In the genomic region with DNA sequence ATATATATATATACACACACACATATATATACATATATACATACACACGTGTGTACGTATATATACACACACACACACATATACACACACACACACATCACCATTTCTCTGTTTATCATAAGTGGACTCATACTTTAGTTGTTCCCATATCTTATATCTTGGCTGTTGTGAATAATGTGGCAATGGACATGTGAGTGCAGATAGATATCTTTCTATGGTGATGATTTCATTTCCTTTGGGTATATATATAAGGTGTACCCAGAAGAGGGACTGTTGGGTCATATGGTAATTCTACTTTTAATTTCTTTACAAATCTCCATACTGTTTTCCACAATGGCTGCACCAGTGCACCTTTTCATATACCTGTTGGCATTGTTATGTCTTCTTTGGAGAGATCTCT, we compare ENCODE assay signal across 38 cellular contexts.
"Had no signal": no experiment of that assay in that cellular context is flagged by ENCODE, and none has a peak within 500 bp of the region (broad histone marks: within the 10 kb centered on the region; RNA-seq: fewer than 3 reads in every experiment).

No MANE protein-coding gene starts in this region.

- H3K27ac ChIP-seq: adrenal gland, body of pancreas, brain microvascular endothelial cell, breast epithelium, cardiac muscle cell, WERI-Rb-1 had no signal

- FAIRE-seq: astrocyte, TTC549 had no signal

- ATAC-seq: activated CD4-positive, CD25-positive, alpha-beta regulatory T cell treated with anti-CD3 and anti-CD28 coated beads, Interleukin-2, amount 50 U/mL, for 24 hours; activated CD8-positive, alpha-beta T cell treated with anti-CD3 and anti-CD28 coated beads for 36 hours; activated naive CD4-positive, alpha-beta T cell treated with anti-CD3 and anti-CD28 coated beads, Interleukin-2, amount 50 U/mL, for 72 hours; activated T-cell treated with anti-CD3 and anti-CD28 coated beads, Interleukin-2, amount 50 U/mL, for 4 hours; activated T-cell treated with anti-CD3 and anti-CD28 coated beads, Interleukin-2, amount 50 U/mL, for 72 hours; activated T-helper 17 cell treated with anti-CD3 and anti-CD28 coated beads, Interleukin-2, amount 50 U/mL, for 72 hours; body of pancreas; WTC11 had no signal

- H3K4me3 ChIP-seq: adrenal gland, body of pancreas, breast epithelium, cardiac muscle cell had no signal

- DNase-seq: activated CD4-positive, alpha-beta memory T cell treated with anti-CD3 and anti-CD28 coated beads for 36 hours; activated CD4-positive, alpha-beta T cell treated with anti-CD3 and anti-CD28 coated beads for 4 hours; activated CD4-positive, alpha-beta T cell treated with anti-CD3 and anti-CD28 coated beads, Interleukin-2, amount 10 ng/mL, durations not matched to agents 24 days and 14 days; activated CD4-positive, alpha-beta T cell treated with anti-CD3 and anti-CD28 coated beads, Interleukin-2, amount 50 U/mL, for 1 hour; activated CD4-positive, alpha-beta T cell treated with anti-CD3 and anti-CD28 coated beads, Interleukin-2, amount 50 U/mL, for 4 hours; activated CD4-positive, CD25-positive, alpha-beta regulatory T cell; activated CD8-positive, alpha-beta memory T cell treated with anti-CD3 and anti-CD28 coated beads, Interleukin-2, amount 50 U/mL, for 4 hours; activated CD8-positive, alpha-beta T cell treated with anti-CD3 and anti-CD28 coated beads for 36 hours; activated effector memory CD4-positive, alpha-beta T cell treated with anti-CD3 and anti-CD28 coated beads, Interleukin-2, amount 50 U/mL, for 16 hours; activated gamma-delta T cell treated with Interleukin-2 at 50 U/mL for 16 hours; activated naive CD4-positive, alpha-beta T cell; activated naive CD4-positive, alpha-beta T cell treated with anti-CD3 and anti-CD28 coated beads for 36 hours; activated naive CD4-positive, alpha-beta T cell treated with anti-CD3 and anti-CD28 coated beads, Interleukin-2, amount 50 U/mL, for 16 hours; activated naive CD8-positive, alpha-beta T cell treated with anti-CD3 and anti-CD28 coated beads for 36 hours; activated T-cell treated with anti-CD3 and anti-CD28 coated beads for 4 hours; activated T-cell treated with anti-CD3 and anti-CD28 coated beads, Interleukin-2, amount 50 U/mL, for 1 hour; activated T-cell treated with anti-CD3 and anti-CD28 coated beads, Interleukin-2, amount 50 U/mL, for 4 hours; activated T-cell treated with anti-CD3 and anti-CD28 coated beads, Interleukin-2, amount 50 U/mL, for 72 hours; adrenal gland; amniotic stem cell; aorta; body of pancreas; brain microvascular endothelial cell; caudate nucleus; cerebellar nuclear complex; SW 1271; T-helper 1 cell; T-helper 2 cell; T-helper 9 cell; WERI-Rb-1 had no signal

- H3K27me3 ChIP-seq: adrenal gland, body of pancreas, brain microvascular endothelial cell, breast epithelium, cardiac muscle cell had no signal

- H3K9me3 ChIP-seq: adrenal gland, body of pancreas, breast epithelium had no signal

- H3K36me3 ChIP-seq: adrenal gland, brain microvascular endothelial cell, cardiac muscle cell, WERI-Rb-1 had no signal

- H3K4me1 ChIP-seq: breast epithelium had no signal
